Comparison of ENCODE assay signal across 10 cellular contexts in the genomic region with DNA sequence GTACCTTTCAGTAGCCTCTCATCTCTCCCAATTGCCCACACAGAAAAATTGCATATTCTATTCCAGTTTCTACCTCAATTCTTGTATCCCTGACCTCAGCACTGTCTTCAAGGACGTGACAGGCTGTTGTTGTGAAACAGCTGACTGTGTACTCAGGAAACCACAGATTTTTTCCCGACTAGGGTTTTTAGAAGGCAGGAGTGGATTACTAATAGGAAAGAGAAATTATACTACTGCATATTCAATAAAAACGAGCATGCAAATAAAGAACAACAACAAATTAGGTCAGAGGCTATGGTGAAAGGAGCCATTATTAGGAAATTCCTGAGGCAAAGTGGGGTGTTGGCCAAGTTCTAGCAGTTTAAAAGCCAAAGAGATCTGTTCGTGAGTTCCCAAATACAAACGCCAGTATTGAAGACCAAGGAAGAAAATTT.
DNase-seq lines count a peak whose midpoint lies in the region; ATAC-seq and TF ChIP-seq lines count a peak whose summit lies in the region.
"Had no signal": no experiment of that assay in that cellular context is flagged by ENCODE, and none has a peak within 500 bp of the region (broad histone marks: within the 10 kb centered on the region; RNA-seq: fewer than 3 reads in every experiment).

No MANE protein-coding gene starts in this region.

- TF ChIP-seq EP300 in sigmoid colon (IDR thresholded peaks at IDR 0.05) = peak in 1 of 4 donors; percentile 3

- H3K36me3 Mint-ChIP-seq in brain (no peaks in the 10 kb centered on the region), nephron progenitor cell (ENCODE audit: low read depth) (no peaks in the 10 kb centered on the region), endodermal cell (ENCODE audit: low read depth) (no peaks in the 10 kb centered on the region)

- H4K20me1 ChIP-seq in PC-9 (ENCODE audit: insufficient read depth) = no peaks in the 10 kb centered on the region

- no peaks in the 10 kb centered on the region for H3F3A ChIP-seq in PC-9 (ENCODE audit: insufficient read depth, low read depth)

- H3K9me2 ChIP-seq in PC-9 (ENCODE audit: insufficient read depth) = no peaks in the 10 kb centered on the region

- peak overlapping the region; percentile 14 for H3K4me3 ChIP-seq in left ventricle myocardium inferior
- no peak overlapping the region for H3K4me3 ChIP-seq in sigmoid colon
- no peak overlapping the region for H3K4me3 ChIP-seq in PC-9
- no peak overlapping the region for H3K4me3 ChIP-seq in endodermal cell (ENCODE audit: low read length)

- H3K9me3 Mint-ChIP-seq in brain = no peaks in the 10 kb centered on the region
- no peaks in the 10 kb centered on the region for H3K9me3 Mint-ChIP-seq in nephron progenitor cell
- no peaks in the 10 kb centered on the region for H3K9me3 Mint-ChIP-seq in endodermal cell

- intact Hi-C loops in left ventricle myocardium inferior (cut with micrococcal nuclease) = no loop called here
- intact Hi-C loops in sigmoid colon (cut with DNase I) = no loop called here
- intact Hi-C loops in PC-9 (cut with micrococcal nuclease; ENCODE audit: unreplicated experiment) = no loop called here

- no peaks in the 10 kb centered on the region for H3K36me3 ChIP-seq in left ventricle myocardium inferior
- H3K36me3 ChIP-seq in sigmoid colon = no peaks in the 10 kb centered on the region
- H3K36me3 ChIP-seq in PC-9 (ENCODE audit: low read depth) = no peaks in the 10 kb centered on the region
- no peaks in the 10 kb centered on the region for H3K36me3 ChIP-seq in endodermal cell (ENCODE audit: control insufficient read depth, insufficient read depth, low read length)

- H3K27me3 Mint-ChIP-seq in brain = peaks cover 2% of the 10 kb centered on the region
- no peaks in the 10 kb centered on the region for H3K27me3 Mint-ChIP-seq in nephron progenitor cell (ENCODE audit: low read depth, poor library complexity)
- no peaks in the 10 kb centered on the region for H3K27me3 Mint-ChIP-seq in endodermal cell (ENCODE audit: insufficient read depth)

- H3K4me1 Mint-ChIP-seq in brain (peaks cover 20% of the 10 kb centered on the region), nephron progenitor cell (peaks cover 9% of the 10 kb centered on the region), endodermal cell (peaks cover 5% of the 10 kb centered on the region)

- no peak for TF ChIP-seq POLR2A in sigmoid colon (IDR thresholded peaks at IDR 0.05)

- WGBS in sigmoid colon, 2 donors = 56 to 72% methylated on average over 5 of the region's 5 CpGs
- 88 to 98% methylated on average over 3 to 5 of the region's 5 CpGs for WGBS in endodermal cell (ENCODE audit: insufficient coverage in 1 of 2, insufficient read length in 1 of 2), 2 experiments

- no peak overlapping the region for H3K9ac ChIP-seq in endodermal cell (ENCODE audit: extremely low read depth, low read length, poor library complexity, severe bottlenecking)

- no peaks in the 10 kb centered on the region for H3K9me3 ChIP-seq in left ventricle myocardium inferior (replicated peaks)
- H3K9me3 ChIP-seq in sigmoid colon = no peaks in the 10 kb centered on the region
- no peaks in the 10 kb centered on the region for H3K9me3 ChIP-seq in PC-9 (ENCODE audit: insufficient read depth, low read depth)
- no peaks in the 10 kb centered on the region for H3K9me3 ChIP-seq in endodermal cell (ENCODE audit: control insufficient read depth, low read length)

- peak overlapping the region in 2 of 5 experiments; percentile 5 to 55 for H3K4me3 Mint-ChIP-seq in brain
- no peak overlapping the region for H3K4me3 Mint-ChIP-seq in nephron progenitor cell
- H3K4me3 Mint-ChIP-seq in endodermal cell = no peak overlapping the region

- H3K4me2 ChIP-seq in PC-9 = no peak overlapping the region

- CTCF ChIA-PET in PC-9 (lab: Charles Lee) = no interaction called here

- peak overlapping the region in 3 of 5 experiments; percentile 55 to 83 (median 67) for H3K27ac Mint-ChIP-seq in brain
- H3K27ac Mint-ChIP-seq in nephron progenitor cell = no peak overlapping the region
- H3K27ac Mint-ChIP-seq in endodermal cell = no peak overlapping the region

- H3K79me2 ChIP-seq in PC-9 (ENCODE audit: low read depth) = no peaks in the 10 kb centered on the region

- TF ChIP-seq CTCF in brain (conservative IDR thresholded peaks at IDR 0.05) (no peak), left ventricle myocardium inferior (IDR thresholded peaks at IDR 0.05; ENCODE audit: borderline replicate concordance) (no peak), sigmoid colon (IDR thresholded peaks at IDR 0.05) (no peak), PC-9 (conservative IDR thresholded peaks at IDR 0.05) (no peak), nephron progenitor cell (IDR thresholded peaks at IDR 0.05) (no peak), endodermal cell (conservative IDR thresholded peaks at IDR 0.05) (no peak)

- H3K27ac ChIP-seq in left ventricle myocardium inferior (replicated peaks) (peak overlapping the region; percentile 68), sigmoid colon (peak overlapping the region; percentile 44 to 57 (median 50)), PC-9 (no peak overlapping the region), endodermal cell (ENCODE audit: low read depth, low read length) (no peak overlapping the region)

- H3K27me3 ChIP-seq in left ventricle myocardium inferior (ENCODE audit: low read depth) = no peaks in the 10 kb centered on the region
- H3K27me3 ChIP-seq in sigmoid colon = no peaks in the 10 kb centered on the region
- no peaks in the 10 kb centered on the region for H3K27me3 ChIP-seq in PC-9 (ENCODE audit: insufficient read depth, low read depth)
- no peaks in the 10 kb centered on the region for H3K27me3 ChIP-seq in endodermal cell (ENCODE audit: control insufficient read depth, insufficient read depth, low read length, poor library complexity, severe bottlenecking)

- H2AFZ ChIP-seq in PC-9 = no peak overlapping the region

- peaks cover 62% of the 10 kb centered on the region for H3K4me1 ChIP-seq in left ventricle myocardium inferior
- H3K4me1 ChIP-seq in sigmoid colon = peaks cover 0 to 11% (median 4%) of the 10 kb centered on the region in 4 donors
- no peaks in the 10 kb centered on the region for H3K4me1 ChIP-seq in PC-9 (replicated peaks; ENCODE audit: insufficient read depth)
- no peaks in the 10 kb centered on the region for H3K4me1 ChIP-seq in endodermal cell (ENCODE audit: control insufficient read depth, insufficient read depth, low read length)

- DNase-seq in GM03348 (ENCODE audit: low spot score) (peak; percentile 46), left ventricle myocardium inferior (no peak), sigmoid colon (no peak), PC-9 (no peak), nephron progenitor cell (no peak), endodermal cell (no peak)
- DNase-seq: NCI-H146, T-helper 1 cell had no signal

- ATAC-seq in GM19452 (IDR thresholded peaks at IDR 0.05; ENCODE audit: unreplicated experiment) = no peak

- POLR2A ChIA-PET in PC-9 (lab: Charles Lee; ENCODE audit: unreplicated experiment) = no interaction called here

- BruUV-seq in PC-9 (replicated peaks; lab: Mats Ljungman, UMichigan) = no TSS peak

Comparison
In these comparisons a context has a peak if more than half of its experiments do, and no peak if none do; other contexts are left out.
1. H3K27ac Mint-ChIP-seq: peak in brain (3 of 5); none in nephron progenitor cell (single experiment) and endodermal cell (single experiment).
2. H3K27ac ChIP-seq: peak in left ventricle myocardium inferior (single experiment) and sigmoid colon (4 of 4); none in PC-9 (single experiment) and endodermal cell (single experiment).